24 cellular contexts compared by ENCODE assay signal in the genomic region with DNA sequence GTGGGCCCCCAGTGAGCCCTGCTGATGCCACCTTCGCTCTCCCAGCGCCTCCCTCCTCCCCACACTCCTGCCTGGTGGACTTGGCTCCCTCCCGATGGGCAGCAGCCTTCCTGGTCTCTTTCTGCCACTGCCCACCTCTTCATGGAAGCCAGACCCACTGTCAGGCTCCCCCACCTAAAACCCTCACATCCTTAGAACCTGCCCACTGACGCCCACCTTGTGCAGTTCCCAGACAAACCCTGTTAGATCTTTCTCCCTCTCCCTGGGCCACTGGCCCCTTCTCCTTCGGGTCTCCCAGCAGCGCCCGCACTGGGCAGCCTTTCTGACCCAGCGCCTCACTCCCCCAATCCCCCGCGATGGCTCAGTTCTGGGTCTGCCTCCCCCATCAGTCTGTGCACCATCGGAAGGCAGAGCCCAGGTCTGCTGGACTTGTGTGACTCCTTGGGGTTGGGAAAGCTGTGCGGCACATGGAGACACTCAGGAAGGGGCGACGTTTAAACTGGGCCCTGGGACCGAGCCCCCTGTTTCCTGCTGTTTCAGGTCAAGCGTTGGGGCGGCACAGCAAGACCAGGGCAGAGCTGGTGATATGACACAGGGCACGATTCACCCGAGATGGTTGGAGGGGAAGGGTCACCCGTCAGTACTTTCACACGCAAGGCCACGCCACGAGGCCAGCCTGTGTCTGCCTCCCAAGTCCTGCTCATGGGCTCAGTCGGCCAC. TPM values are rescaled to one million over a fixed set of nuclear protein-coding genes. Genes with fewer than 3 reads are reported as not detected.
A peak's percentile ranks its signal among the peaks of the same experiment; 100 is the strongest.
DNase-seq lines count a peak whose midpoint lies in the region; ATAC-seq lines count a peak whose summit lies in the region.
"Had no signal": no experiment of that assay in that cellular context is flagged by ENCODE, and none has a peak within 500 bp of the region (broad histone marks: within the 10 kb centered on the region; RNA-seq: fewer than 3 reads in every experiment).

No MANE protein-coding gene starts in this region.

- H3K36me3 Mint-ChIP-seq in T-cell, result peaks cover 2% of the 10 kb centered on the region
- H3K36me3 Mint-ChIP-seq: brain, type B pancreatic cell had no signal

- H3K4me1 ChIP-seq in ACC112 (ENCODE audit: control insufficient read depth, insufficient read depth, low read length, unreplicated experiment) (peaks cover 25% of the 10 kb centered on the region), mesenchymal stem cell (ENCODE audit: control insufficient read depth, insufficient read depth, low read depth, low read length) (peaks cover 38% of the 10 kb centered on the region)
- H3K4me1 ChIP-seq: foreskin keratinocyte had no signal

- peaks cover 5% of the 10 kb centered on the region for H3K9me3 ChIP-seq in mesenchymal stem cell (ENCODE audit: control insufficient read depth, low read length)

- H3K4me2 ChIP-seq in mesenchymal stem cell (ENCODE audit: low read length, poor library complexity, severe bottlenecking), result no peak overlapping the region

- H3K9me3 Mint-ChIP-seq in T-cell, result peaks cover 3 to 4% (median 3%) of the 10 kb centered on the region in 3 donors

- H3K9ac ChIP-seq in mesenchymal stem cell (ENCODE audit: low read length), result peak overlapping the region; percentile 62

- H3K27me3 ChIP-seq in ACC112 (ENCODE audit: insufficient read depth, low read length) (peaks cover 8% of the 10 kb centered on the region; the same call in 1 of the 2 replicates), mesenchymal stem cell (ENCODE audit: control insufficient read depth in 1 of 2, insufficient read depth in 1 of 2, low read length in 2 of 2) (peaks cover 3 to 14% of the 10 kb centered on the region in 2 experiments)
- H3K27me3 ChIP-seq: sigmoid colon had no signal

- H3K4ac ChIP-seq in mesenchymal stem cell (ENCODE audit: low read depth in 1 of 2, low read length in 2 of 2), result peak overlapping the region in 1 of 2 experiments; percentile 37

- peak overlapping the region; percentile 1 for H4K8ac ChIP-seq in mesenchymal stem cell (ENCODE audit: low read length)

- H3K4me3 ChIP-seq in ACC112 (ENCODE audit: low read depth, low read length), result no peak overlapping the region
- no peak overlapping the region for H3K4me3 ChIP-seq in mesenchymal stem cell (ENCODE audit: insufficient read depth in 1 of 2, low read depth in 1 of 2, low read length in 2 of 2)
- H3K4me3 ChIP-seq: coronary artery, mucosa of descending colon, sigmoid colon had no signal

- peak overlapping the region; percentile 16 for H2BK15ac ChIP-seq in mesenchymal stem cell (ENCODE audit: low read depth, poor library complexity, severe bottlenecking)

- peaks cover 0 to 8% of the 10 kb centered on the region in 2 donors for H3K27me3 Mint-ChIP-seq in T-cell
- H3K27me3 Mint-ChIP-seq: stimulated activated naive CD8-positive, alpha-beta T cell treated with anti-CD3 and anti-CD28 coated beads, Interleukin-15, Interleukin-2, amounts not matched to agents 100 ng/mL and 50 ng/mL, for 24 hours had no signal

- peak overlapping the region; percentile 13 for H2AK5ac ChIP-seq in mesenchymal stem cell (ENCODE audit: low read length, severe bottlenecking)

- H3K4me3 Mint-ChIP-seq in T-cell, result peak overlapping the region in 1 of 3 donors; percentile 11
- H3K4me3 Mint-ChIP-seq: activated T-cell treated with anti-CD3 and anti-CD28 coated beads, Interleukin-2, amount 50 U/mL, for 72 hours; brain; stimulated activated naive CD8-positive, alpha-beta T cell treated with anti-CD3 and anti-CD28 coated beads, Interleukin-15, Interleukin-2, amounts not matched to agents 100 ng/mL and 50 ng/mL, for 24 hours; type B pancreatic cell had no signal

- H3K79me2 ChIP-seq in ACC112 (ENCODE audit: control insufficient read depth, insufficient read depth, low read length, unreplicated experiment), result no peaks in the 10 kb centered on the region

- CTCF ChIA-PET in T-cell (lab: Charles Lee), result no interaction called here

- H3K4me1 Mint-ChIP-seq in T-cell, result peaks cover 16 to 27% (median 22%) of the 10 kb centered on the region in 3 donors

- H2BK5ac ChIP-seq in mesenchymal stem cell (ENCODE audit: low read depth, low read length, poor library complexity, severe bottlenecking), result no peak overlapping the region

- WGBS in mesenchymal stem cell, result 96% methylated on average over 24 of the region's 24 CpGs

- H2AFZ ChIP-seq in ACC112 (ENCODE audit: low read length, unreplicated experiment) (peak overlapping the region; percentile 40), mesenchymal stem cell (ENCODE audit: low read depth, low read length) (no peak overlapping the region)

- POLR2A ChIA-PET in T-cell (lab: Charles Lee), result no interaction called here

- H4K91ac ChIP-seq in mesenchymal stem cell (ENCODE audit: low read length), result peak overlapping the region; percentile 44

- ATAC-seq in T-cell (replicated peaks in 1 of 4), result no peak
- ATAC-seq: activated naive CD4-positive, alpha-beta T cell treated with anti-CD3 and anti-CD28 coated beads, Interleukin-2, amount 50 U/mL, for 72 hours; activated T-cell treated with anti-CD3 and anti-CD28 coated beads, Interleukin-2, amount 50 U/mL, for 72 hours; foreskin keratinocyte; left colon had no signal

- H2BK12ac ChIP-seq in mesenchymal stem cell (ENCODE audit: low read length in 2 of 2), result peak overlapping the region; percentile 35 to 49

- no peaks in the 10 kb centered on the region for H3K79me1 ChIP-seq in mesenchymal stem cell (replicated peaks; ENCODE audit: low read length, poor library complexity, severe bottlenecking)

- peak overlapping the region in 1 of 2 experiments; percentile 95 for H3K14ac ChIP-seq in mesenchymal stem cell (ENCODE audit: low read length in 2 of 2)

- no peak for DNase-seq in T-cell
- no peak for DNase-seq in mesenchymal stem cell
- DNase-seq in cortex of kidney (lab: John Stamatoyannopoulos, UW), result no peak
- no peak for DNase-seq in CD1c-positive myeloid dendritic cell (ENCODE audit: extremely low spot score)
- DNase-seq in NCI-H2107 (lab: John Stamatoyannopoulos, UW), result no peak
- DNase-seq: activated CD4-positive, CD25-positive, alpha-beta regulatory T cell; activated T-cell treated with anti-CD3 and anti-CD28 coated beads, Interleukin-2, amount 50 U/mL, for 72 hours; foreskin keratinocyte; KG1; left colon; NCI-H524 treated with DMSO at 0.1 percent for 48 hours; nucleus accumbens; sigmoid colon; stimulated activated CD4-positive, alpha-beta T cell treated with anti-CD3 and anti-CD28 coated beads, Interleukin-2, amount 100 ng/mL, for 24 hours; T-helper 2 cell had no signal

- H2BK120ac ChIP-seq in mesenchymal stem cell (ENCODE audit: low read depth, low read length), result no peak overlapping the region

- H3K36me3 ChIP-seq in ACC112 (ENCODE audit: insufficient read depth, low read length) (no peaks in the 10 kb centered on the region), mesenchymal stem cell (ENCODE audit: control insufficient read depth in 1 of 2, insufficient read depth in 2 of 2, low read depth in 1 of 2, low read length in 2 of 2) (no peaks in the 10 kb centered on the region)
- H3K36me3 ChIP-seq: sigmoid colon had no signal

- H3K18ac ChIP-seq in mesenchymal stem cell (ENCODE audit: low read depth in 1 of 2, low read length in 2 of 2), result peak overlapping the region; percentile 29 to 38

- H3K23ac ChIP-seq in mesenchymal stem cell (ENCODE audit: low read length in 2 of 2), result peak overlapping the region in 1 of 2 experiments; percentile 42

- peak overlapping the region; percentile 26 to 99 for H3K27ac Mint-ChIP-seq in T-cell
- H3K27ac Mint-ChIP-seq: activated naive CD4-positive, alpha-beta T cell treated with anti-CD3 and anti-CD28 coated beads, Interleukin-2, amount 50 U/mL, for 72 hours; activated T-cell treated with anti-CD3 and anti-CD28 coated beads, Interleukin-2, amount 50 U/mL, for 72 hours; brain; stimulated activated naive CD8-positive, alpha-beta T cell treated with anti-CD3 and anti-CD28 coated beads, Interleukin-15, Interleukin-2, amounts not matched to agents 100 ng/mL and 50 ng/mL, for 24 hours; type B pancreatic cell had no signal

- peak overlapping the region; percentile 84 for H3K27ac ChIP-seq in ACC112 (ENCODE audit: low read depth, low read length)
- no peak overlapping the region for H3K27ac ChIP-seq in mesenchymal stem cell (ENCODE audit: low read length, poor library complexity, severe bottlenecking)
- H3K27ac ChIP-seq: C4-2B, foreskin keratinocyte had no signal

RNA-seq across cellular contexts. Expression of a gene that starts 17.4 kb away (rescaled TPM):
- not detected for total RNA-seq in T-cell
- polyA plus RNA-seq in mesenchymal stem cell (2013, experiment 1 of 2), result not detected
- not detected for polyA plus RNA-seq in mesenchymal stem cell (2013, experiment 2 of 2)
- total RNA-seq: A673; activated naive CD4-positive, alpha-beta T cell treated with anti-CD3 and anti-CD28 coated beads, Interleukin-2, amount 50 U/mL, for 72 hours; activated T-cell treated with anti-CD3 and anti-CD28 coated beads, Interleukin-2, amount 50 U/mL, for 72 hours; foreskin keratinocyte; left colon; mucosa of descending colon; sigmoid colon had no signal
- polyA plus RNA-seq: foreskin keratinocyte, sigmoid colon had no signal

RNA-seq across cellular contexts. Expression of a gene that starts 27.1 kb away (rescaled TPM):
- under 1 TPM; 0.16 to 0.76 (median 0.53) TPM for total RNA-seq in T-cell
- 0.22 TPM for polyA plus RNA-seq in mesenchymal stem cell (2013, experiment 1 of 2)
- polyA plus RNA-seq in mesenchymal stem cell (2013, experiment 2 of 2), result 0.21 TPM
- total RNA-seq: foreskin keratinocyte had no signal
- polyA plus RNA-seq: foreskin keratinocyte had no signal

RNA-seq across cellular contexts. Expression of a gene that starts 28.5 kb away (rescaled TPM):
- total RNA-seq in T-cell, result 1 to 10 TPM; 3.6 to 6.1 (median 4.9) TPM
- 29.4 TPM for polyA plus RNA-seq in mesenchymal stem cell (2013, experiment 1 of 2)
- polyA plus RNA-seq in mesenchymal stem cell (2013, experiment 2 of 2), result 28.2 TPM

RNA-seq across cellular contexts. Expression of a gene that starts 47.6 kb away (rescaled TPM):
- 1 to 10 TPM; 2.6 to 5.2 (median 3.7) TPM for total RNA-seq in T-cell
- polyA plus RNA-seq in mesenchymal stem cell (2013, experiment 1 of 2), result 6.9 TPM
- polyA plus RNA-seq in mesenchymal stem cell (2013, experiment 2 of 2), result 6.9 TPM
